In genomic region chr19:7833225-7834156, GRCh38 we compare ENCODE assay signal across 1 cellular context.
TF ChIP-seq lines count a peak whose summit lies in the region.

No MANE protein-coding gene starts in this region.

TF ChIP-seq in IMR-90, 13 proteins besides CTCF, POLR2A, EP300 and RAD21:
- TF ChIP-seq USF2 (IDR thresholded peaks at IDR 0.05; ENCODE audit: low read depth, low read length) (no peak), FOS (IDR thresholded peaks at IDR 0.05; ENCODE audit: low read depth, low read length) (no peak), RCOR1 (IDR thresholded peaks at IDR 0.05; ENCODE audit: insufficient replicate concordance, low read length) (no peak), NFE2L2 (IDR thresholded peaks at IDR 0.05; ENCODE audit: low read depth, low read length) (no peak)
